ENCODE assay signal across 1 cellular context in the genomic region with DNA sequence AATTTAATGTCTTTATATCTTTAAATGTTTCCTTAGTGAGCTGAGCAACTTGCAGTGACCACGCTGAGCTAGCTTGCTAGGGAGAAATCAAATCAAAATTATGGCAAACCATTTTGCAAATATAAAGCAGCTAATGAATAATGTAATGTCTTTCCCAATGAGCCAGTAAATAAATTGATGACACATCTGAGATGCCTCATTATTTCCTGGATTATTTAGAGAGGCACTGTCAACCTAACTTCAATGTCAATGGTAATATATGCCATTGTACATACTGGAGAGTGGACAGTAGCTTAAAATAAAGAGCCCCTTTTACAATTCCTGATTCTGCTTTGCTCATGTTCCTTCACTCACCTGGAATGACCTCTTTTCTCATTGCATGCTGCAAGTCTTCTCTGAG.
TF ChIP-seq lines count a peak whose summit lies in the region.

No MANE protein-coding gene starts in this region.

TF ChIP-seq in GM23338, 12 proteins besides CTCF, POLR2A, EP300 and RAD21 (continued from another document):
- TF ChIP-seq, protein P1, sequence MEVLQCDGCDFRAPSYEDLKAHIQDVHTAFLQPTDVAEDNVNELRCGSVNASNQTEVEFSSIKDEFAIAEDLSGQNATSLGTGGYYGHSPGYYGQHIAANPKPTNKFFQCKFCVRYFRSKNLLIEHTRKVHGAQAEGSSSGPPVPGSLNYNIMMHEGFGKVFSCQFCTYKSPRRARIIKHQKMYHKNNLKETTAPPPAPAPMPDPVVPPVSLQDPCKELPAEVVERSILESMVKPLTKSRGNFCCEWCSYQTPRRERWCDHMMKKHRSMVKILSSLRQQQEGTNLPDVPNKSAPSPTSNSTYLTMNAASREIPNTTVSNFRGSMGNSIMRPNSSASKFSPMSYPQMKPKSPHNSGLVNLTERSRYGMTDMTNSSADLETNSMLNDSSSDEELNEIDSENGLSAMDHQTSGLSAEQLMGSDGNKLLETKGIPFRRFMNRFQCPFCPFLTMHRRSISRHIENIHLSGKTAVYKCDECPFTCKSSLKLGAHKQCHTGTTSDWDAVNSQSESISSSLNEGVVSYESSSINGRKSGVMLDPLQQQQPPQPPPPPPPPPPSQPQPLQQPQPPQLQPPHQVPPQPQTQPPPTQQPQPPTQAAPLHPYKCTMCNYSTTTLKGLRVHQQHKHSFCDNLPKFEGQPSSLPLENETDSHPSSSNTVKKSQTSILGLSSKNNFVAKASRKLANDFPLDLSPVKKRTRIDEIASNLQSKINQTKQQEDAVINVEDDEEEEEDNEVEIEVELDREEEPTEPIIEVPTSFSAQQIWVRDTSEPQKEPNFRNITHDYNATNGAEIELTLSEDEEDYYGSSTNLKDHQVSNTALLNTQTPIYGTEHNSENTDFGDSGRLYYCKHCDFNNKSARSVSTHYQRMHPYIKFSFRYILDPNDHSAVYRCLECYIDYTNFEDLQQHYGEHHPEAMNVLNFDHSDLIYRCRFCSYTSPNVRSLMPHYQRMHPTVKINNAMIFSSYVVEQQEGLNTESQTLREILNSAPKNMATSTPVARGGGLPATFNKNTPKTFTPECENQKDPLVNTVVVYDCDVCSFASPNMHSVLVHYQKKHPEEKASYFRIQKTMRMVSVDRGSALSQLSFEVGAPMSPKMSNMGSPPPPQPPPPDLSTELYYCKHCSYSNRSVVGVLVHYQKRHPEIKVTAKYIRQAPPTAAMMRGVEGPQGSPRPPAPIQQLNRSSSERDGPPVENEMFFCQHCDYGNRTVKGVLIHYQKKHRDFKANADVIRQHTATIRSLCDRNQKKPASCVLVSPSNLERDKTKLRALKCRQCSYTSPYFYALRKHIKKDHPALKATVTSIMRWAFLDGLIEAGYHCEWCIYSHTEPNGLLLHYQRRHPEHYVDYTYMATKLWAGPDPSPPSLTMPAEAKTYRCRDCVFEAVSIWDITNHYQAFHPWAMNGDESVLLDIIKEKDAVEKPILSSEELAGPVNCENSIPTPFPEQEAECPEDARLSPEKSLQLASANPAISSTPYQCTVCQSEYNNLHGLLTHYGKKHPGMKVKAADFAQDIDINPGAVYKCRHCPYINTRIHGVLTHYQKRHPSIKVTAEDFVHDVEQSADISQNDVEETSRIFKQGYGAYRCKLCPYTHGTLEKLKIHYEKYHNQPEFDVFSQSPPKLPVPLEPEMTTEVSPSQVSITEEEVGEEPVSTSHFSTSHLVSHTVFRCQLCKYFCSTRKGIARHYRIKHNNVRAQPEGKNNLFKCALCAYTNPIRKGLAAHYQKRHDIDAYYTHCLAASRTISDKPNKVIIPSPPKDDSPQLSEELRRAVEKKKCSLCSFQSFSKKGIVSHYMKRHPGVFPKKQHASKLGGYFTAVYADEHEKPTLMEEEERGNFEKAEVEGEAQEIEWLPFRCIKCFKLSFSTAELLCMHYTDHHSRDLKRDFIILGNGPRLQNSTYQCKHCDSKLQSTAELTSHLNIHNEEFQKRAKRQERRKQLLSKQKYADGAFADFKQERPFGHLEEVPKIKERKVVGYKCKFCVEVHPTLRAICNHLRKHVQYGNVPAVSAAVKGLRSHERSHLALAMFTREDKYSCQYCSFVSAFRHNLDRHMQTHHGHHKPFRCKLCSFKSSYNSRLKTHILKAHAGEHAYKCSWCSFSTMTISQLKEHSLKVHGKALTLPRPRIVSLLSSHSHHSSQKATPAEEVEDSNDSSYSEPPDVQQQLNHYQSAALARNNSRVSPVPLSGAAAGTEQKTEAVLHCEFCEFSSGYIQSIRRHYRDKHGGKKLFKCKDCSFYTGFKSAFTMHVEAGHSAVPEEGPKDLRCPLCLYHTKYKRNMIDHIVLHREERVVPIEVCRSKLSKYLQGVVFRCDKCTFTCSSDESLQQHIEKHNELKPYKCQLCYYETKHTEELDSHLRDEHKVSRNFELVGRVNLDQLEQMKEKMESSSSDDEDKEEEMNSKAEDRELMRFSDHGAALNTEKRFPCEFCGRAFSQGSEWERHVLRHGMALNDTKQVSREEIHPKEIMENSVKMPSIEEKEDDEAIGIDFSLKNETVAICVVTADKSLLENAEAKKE (CRISPR knock-in tag; IDR thresholded peaks at IDR 0.05) = no peak
- TF ChIP-seq POLR2AphosphoS5 (IDR thresholded peaks at IDR 0.05; ENCODE audit: low read depth) (no peak), EZH2phosphoT487 (IDR thresholded peaks at IDR 0.05; ENCODE audit: unreplicated experiment) (no peak)
